In the genomic region with DNA sequence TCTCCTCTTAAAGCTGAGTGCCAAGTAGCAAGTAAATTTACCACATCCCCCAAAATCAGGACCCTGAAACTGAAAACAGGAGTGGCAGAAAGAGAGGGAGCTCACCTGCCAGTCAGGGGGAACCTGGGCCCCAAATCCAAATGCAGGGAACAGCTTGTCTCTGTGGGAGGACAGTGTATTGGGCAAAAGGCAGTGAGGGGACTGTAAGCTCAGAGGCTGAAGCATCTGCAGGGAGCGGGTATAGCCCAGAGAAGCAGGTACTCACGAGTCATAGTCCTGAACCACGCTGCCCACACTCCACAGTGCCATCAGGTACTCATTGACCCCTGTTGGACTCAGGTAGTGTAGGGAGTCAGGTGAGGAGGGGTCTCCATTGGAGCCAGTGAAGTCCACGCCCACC, we compare ENCODE assay signal across 28 cellular contexts.
"Had no signal": no experiment of that assay in that cellular context is flagged by ENCODE, and none has a peak within 500 bp of the region (broad histone marks: within the 10 kb centered on the region; RNA-seq: fewer than 3 reads in every experiment).

No MANE protein-coding gene starts in this region.

- H3K4me2 ChIP-seq: hepatocyte had no signal

- H3K4me1 ChIP-seq: psoas muscle, uterus had no signal

- H2AFZ ChIP-seq: hepatocyte had no signal

- H3K4me3 ChIP-seq: body of pancreas, cardiac muscle cell, hepatocyte, left ventricle myocardium inferior, ovary, psoas muscle, skin epidermis, testis, uterus had no signal

- ATAC-seq: activated CD4-positive, CD25-positive, alpha-beta regulatory T cell treated with anti-CD3 and anti-CD28 coated beads, Interleukin-2, amount 50 U/mL, for 24 hours; body of pancreas; natural killer cell; psoas muscle; right cardiac atrium; stimulated activated memory B cell treated with anti-CD40 and anti-IgM and Interleukin-4, amounts not matched to agents 10 μg/mL and 1 μg/mL and 100 μg/mL, for 72 hours had no signal

- H3K36me3 ChIP-seq: ovary, uterus had no signal

- H3K27ac Mint-ChIP-seq: activated naive CD4-positive, alpha-beta T cell treated with anti-CD3 and anti-CD28 coated beads, Interleukin-2, amount 10 ng/mL, durations not matched to agents 7 days and 5 days; activated T-cell treated with anti-CD3 and anti-CD28 coated beads, Interleukin-2, amount 50 U/mL, for 72 hours; mesothelial cell of epicardium; natural killer cell; stimulated activated memory B cell treated with anti-CD40 and anti-IgM and Interleukin-4, amounts not matched to agents 10 μg/mL and 1 μg/mL and 100 μg/mL, for 72 hours; T-helper 2 cell treated with Interferon-gamma antibody and Interleukin-4, amounts not matched to agents 5 μg/mL and 100 μg/mL, for 36 hours had no signal

- H3K27me3 Mint-ChIP-seq: activated naive CD4-positive, alpha-beta T cell treated with anti-CD3 and anti-CD28 coated beads, Interleukin-2, amount 10 ng/mL, durations not matched to agents 7 days and 5 days; stimulated activated memory B cell treated with anti-CD40 and anti-IgM and Interleukin-4, amounts not matched to agents 10 μg/mL and 1 μg/mL and 100 μg/mL, for 72 hours had no signal

- DNase-seq: activated CD8-positive, alpha-beta memory T cell treated with anti-CD3 and anti-CD28 coated beads, Interleukin-2, amount 50 U/mL, for 48 hours; activated effector memory CD4-positive, alpha-beta T cell treated with anti-CD3 and anti-CD28 coated beads, Interleukin-2, amount 50 U/mL, for 16 hours; activated naive CD4-positive, alpha-beta T cell treated with anti-CD3 and anti-CD28 coated beads, Interleukin-2, amount 10 ng/mL, durations not matched to agents 7 days and 5 days; activated T-cell treated with anti-CD3 and anti-CD28 coated beads, Interleukin-2, amount 50 U/mL, for 72 hours; anterior cingulate cortex; body of pancreas; effector CD4-positive, alpha-beta T cell; erythroblast; foreskin melanocyte; kidney glomerular epithelial cell; left ventricle myocardium inferior; mammary epithelial cell; natural killer cell; ovary; psoas muscle; right cardiac atrium; stimulated activated CD4-positive, alpha-beta T cell treated with anti-CD3 and anti-CD28 coated beads, Interleukin-1b, Interleukin-23, amount 100 ng/mL, for 48 hours; testis; trophoblast cell; uterus had no signal

- H3K4me3 Mint-ChIP-seq: activated naive CD4-positive, alpha-beta T cell treated with anti-CD3 and anti-CD28 coated beads, Interleukin-2, amount 10 ng/mL, durations not matched to agents 7 days and 5 days; activated T-cell treated with anti-CD3 and anti-CD28 coated beads, Interleukin-2, amount 50 U/mL, for 72 hours; mesothelial cell of epicardium; natural killer cell; stimulated activated memory B cell treated with anti-CD40 and anti-IgM and Interleukin-4, amounts not matched to agents 10 μg/mL and 1 μg/mL and 100 μg/mL, for 72 hours; T-helper 2 cell treated with Interferon-gamma antibody and Interleukin-4, amounts not matched to agents 5 μg/mL and 100 μg/mL, for 36 hours had no signal

- H3K27me3 ChIP-seq: body of pancreas, cardiac muscle cell, hepatocyte, ovary, testis, uterus had no signal

- H3K27ac ChIP-seq: body of pancreas, cardiac muscle cell, hepatocyte, left ventricle myocardium inferior, ovary, psoas muscle, skin epidermis, testis, uterus, VCaP had no signal

- H3K9me3 ChIP-seq: body of pancreas, left ventricle myocardium inferior, ovary, psoas muscle, testis, uterus had no signal

- H3K9me3 Mint-ChIP-seq: activated naive CD4-positive, alpha-beta T cell treated with anti-CD3 and anti-CD28 coated beads, Interleukin-2, amount 10 ng/mL, durations not matched to agents 7 days and 5 days; activated T-cell treated with anti-CD3 and anti-CD28 coated beads, Interleukin-2, amount 50 U/mL, for 72 hours; mesothelial cell of epicardium; natural killer cell; stimulated activated memory B cell treated with anti-CD40 and anti-IgM and Interleukin-4, amounts not matched to agents 10 μg/mL and 1 μg/mL and 100 μg/mL, for 72 hours; T-helper 2 cell treated with Interferon-gamma antibody and Interleukin-4, amounts not matched to agents 5 μg/mL and 100 μg/mL, for 36 hours had no signal
